8 cellular contexts compared by ENCODE assay signal in the genomic region with DNA sequence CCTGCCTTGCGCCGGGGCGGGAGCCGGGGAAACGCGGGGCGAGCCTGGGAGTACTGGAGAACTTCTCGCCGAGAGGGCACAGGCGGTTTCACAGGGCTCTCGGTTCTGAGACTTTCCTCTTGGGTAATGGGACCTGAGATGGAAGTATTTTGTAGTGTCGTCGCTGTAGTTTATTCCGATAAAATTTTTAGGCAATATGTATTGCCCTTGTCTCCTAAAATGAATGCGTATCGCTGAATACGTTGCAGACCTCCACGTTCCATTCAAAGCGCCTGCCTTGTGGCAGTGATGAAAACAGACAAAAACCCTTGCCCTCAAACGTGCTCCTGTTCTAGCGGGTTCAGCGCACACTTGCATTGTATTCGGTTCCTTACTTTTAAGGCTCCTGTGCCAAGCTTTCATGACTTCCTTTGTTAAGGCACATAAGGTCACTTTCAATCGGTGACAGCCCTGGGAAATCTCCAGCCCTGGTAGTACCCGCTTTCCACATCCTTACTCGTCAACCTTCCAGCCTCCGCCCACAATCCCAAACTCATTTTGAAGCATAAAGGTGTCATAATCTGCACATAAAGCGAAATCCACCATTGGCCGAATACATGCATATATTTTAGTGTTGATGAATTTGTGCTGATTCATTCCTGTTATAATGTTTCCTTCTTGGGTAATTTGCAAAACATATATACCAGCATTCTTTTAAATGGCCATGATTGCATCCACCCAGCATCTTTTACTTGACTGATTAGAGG. TPM values are rescaled to one million over a fixed set of nuclear protein-coding genes. Genes with fewer than 3 reads are reported as not detected.
DNase-seq lines count a peak whose midpoint lies in the region; ATAC-seq and TF ChIP-seq lines count a peak whose summit lies in the region.

No MANE protein-coding gene starts in this region.

- TF ChIP-seq CTCF in cardiac fibroblast (IDR thresholded peaks at IDR 0.05; ENCODE audit: low read depth, low read length) (no peak), kidney epithelial cell (IDR thresholded peaks at IDR 0.05; ENCODE audit: insufficient read depth, low read length, poor library complexity, severe bottlenecking) (no peak)

- ATAC-seq in HG03064 (IDR thresholded peaks at IDR 0.05; ENCODE audit: low read depth, unreplicated experiment): peak; percentile 24
- ATAC-seq in stimulated activated naive CD8-positive, alpha-beta T cell treated with anti-CD3 and anti-CD28 coated beads, Interleukin-15, Interleukin-2, amounts not matched to agents 100 U/mL and 50 U/mL, for 24 hours: no peak

- no peaks in the 10 kb centered on the region for H3K27me3 ChIP-seq in kidney epithelial cell (ENCODE audit: control insufficient read depth, insufficient read depth, low read length)

- H3K4me3 ChIP-seq in cardiac fibroblast (replicated peaks in 1 of 2; ENCODE audit: low read depth in 2 of 2, low read length in 2 of 2) (peak overlapping the region; percentile 95 to 100), kidney epithelial cell (ENCODE audit: low read depth, low read length) (peak overlapping the region; percentile 88)

- no peaks in the 10 kb centered on the region for H3K36me3 ChIP-seq in kidney epithelial cell (ENCODE audit: control insufficient read depth, insufficient read depth, low read length)

- peak; percentile 60 for DNase-seq in NCI-H1092 treated with DMSO at 0.1 percent for 48 hours (lab: John Stamatoyannopoulos, UW)
- DNase-seq in NCI-H1092 (lab: John Stamatoyannopoulos, UW): no peak
- DNase-seq in cardiac fibroblast (ENCODE audit: low read depth in 2 of 2): peak; percentile 49 to 63
- DNase-seq in kidney epithelial cell (ENCODE audit: low read depth): no peak
- DNase-seq in stimulated activated naive CD8-positive, alpha-beta T cell treated with anti-CD3 and anti-CD28 coated beads, Interleukin-15, Interleukin-2, amounts not matched to agents 100 U/mL and 50 U/mL, for 24 hours: peak; percentile 32
- DNase-seq in activated CD4-positive, CD25-positive, alpha-beta regulatory T cell (lab: John Stamatoyannopoulos, UW): no peak

TF ChIP-seq in PFSK-1, 5 proteins besides CTCF, POLR2A, EP300 and RAD21:
- TF ChIP-seq SIN3A (IDR thresholded peaks at IDR 0.05; ENCODE audit: borderline replicate concordance, insufficient read depth, low read length) (peak; percentile 18; the same call in 1 of the 2 replicates), POLR2AphosphoS5 (IDR thresholded peaks at IDR 0.05; ENCODE audit: low read depth, low read length) (no peak)
TF ChIP-seq in PFSK-1: peak in this region for 1.

RNA-seq across cellular contexts. Expression of gene RMI1, which starts 0.7 kb away (rescaled TPM):
- 3.4 TPM for polyA plus RNA-seq in PFSK-1 (2012; ENCODE audit: insufficient read length, low read depth)
- total RNA-seq in kidney epithelial cell: 4.5 and 6.7 TPM in 2 replicates

RNA-seq across cellular contexts. Expression of gene HNRNPK, which starts 1.3 kb away (rescaled TPM):
- polyA plus RNA-seq in PFSK-1 (2012; ENCODE audit: insufficient read length, low read depth): 451 TPM
- total RNA-seq in kidney epithelial cell: 662 and 691 TPM in 2 replicates

Comparison
In these comparisons a context has a peak if more than half of its experiments do, and no peak if none do; other contexts are left out.
1. DNase-seq: peak in NCI-H1092 treated with DMSO at 0.1 percent for 48 hours (single experiment), cardiac fibroblast (2 of 2) and stimulated activated naive CD8-positive, alpha-beta T cell treated with anti-CD3 and anti-CD28 coated beads, Interleukin-15, Interleukin-2, amounts not matched to agents 100 U/mL and 50 U/mL, for 24 hours (single experiment); none in NCI-H1092 (single experiment), kidney epithelial cell (single experiment) and activated CD4-positive, CD25-positive, alpha-beta regulatory T cell (0 of 4).